10 cellular contexts compared by ENCODE assay signal in the genomic region with DNA sequence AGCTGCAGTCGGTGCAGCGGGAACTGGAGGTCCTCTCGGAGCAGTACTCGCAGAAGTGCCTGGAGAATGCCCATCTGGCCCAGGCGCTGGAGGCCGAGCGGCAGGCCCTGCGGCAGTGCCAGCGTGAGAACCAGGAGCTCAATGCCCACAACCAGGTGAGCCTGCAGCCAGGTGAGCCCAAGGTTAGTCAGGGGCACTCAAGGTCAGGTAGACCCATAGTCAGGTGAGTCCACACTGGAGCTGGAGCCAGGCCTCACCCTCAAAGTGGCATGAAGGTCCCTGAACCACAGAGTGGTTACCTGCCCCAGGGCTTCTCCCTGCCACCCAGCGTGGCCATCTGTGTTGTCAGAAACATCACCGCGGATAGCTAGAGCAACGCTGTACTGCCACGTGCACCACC.
"Had no signal": no experiment of that assay in that cellular context is flagged by ENCODE, and none has a peak within 500 bp of the region (broad histone marks: within the 10 kb centered on the region; RNA-seq: fewer than 3 reads in every experiment).

No MANE protein-coding gene starts in this region.

- H3K4me3 Mint-ChIP-seq: dendritic cell treated with granulocyte-macrophage colony-stimulating factor and Interleukin-4, amounts not matched to agents 40 ng/mL and 50 ng/mL, for 4 days; endodermal cell had no signal

- H3K9me3 Mint-ChIP-seq: dendritic cell treated with granulocyte-macrophage colony-stimulating factor and Interleukin-4, amounts not matched to agents 40 ng/mL and 50 ng/mL, for 4 days; endodermal cell had no signal

- H3K27me3 Mint-ChIP-seq: dendritic cell treated with granulocyte-macrophage colony-stimulating factor and Interleukin-4, amounts not matched to agents 40 ng/mL and 50 ng/mL, for 4 days had no signal

- H3K9me3 ChIP-seq: pancreas had no signal

- H3K4me3 ChIP-seq: hepatocyte, pancreas had no signal

- ATAC-seq: SK-N-SH treated with all-trans-retinoic acid at 6 μM for 48 hours had no signal

- H3K4me1 ChIP-seq: pancreas had no signal

- DNase-seq: brain microvascular endothelial cell; cerebellar nuclear complex; endodermal cell; erythroblast; mesendoderm; pancreas; stimulated activated CD4-positive, alpha-beta T cell treated with anti-CD3 and anti-CD28 coated beads, Interleukin-4, amount 100 ng/mL, for 4 hours had no signal

- H3K27ac Mint-ChIP-seq: dendritic cell treated with granulocyte-macrophage colony-stimulating factor and Interleukin-4, amounts not matched to agents 40 ng/mL and 50 ng/mL, for 4 days; endodermal cell had no signal

- H3K27ac ChIP-seq: brain microvascular endothelial cell, hepatocyte, pancreas had no signal

- H3K27me3 ChIP-seq: brain microvascular endothelial cell, hepatocyte, pancreas had no signal
